In the genomic region with DNA sequence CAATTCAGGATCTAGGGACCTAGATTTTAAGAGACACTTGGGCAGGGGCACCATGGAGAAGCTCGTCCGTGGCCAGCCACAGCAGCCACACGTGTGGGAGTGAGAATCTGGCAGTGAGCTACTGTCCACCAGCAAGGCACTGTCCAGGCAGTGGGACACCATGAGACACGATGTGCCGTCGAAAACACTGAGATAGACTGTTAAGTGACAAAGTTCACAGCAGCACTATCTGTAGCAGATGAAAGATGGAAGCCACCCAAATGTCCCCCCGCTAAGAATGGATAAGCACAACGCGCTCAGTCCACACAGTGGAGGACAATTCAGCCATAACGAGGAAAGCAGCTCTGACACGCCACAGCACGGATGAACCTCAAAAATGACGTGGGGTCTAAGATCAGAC, we compare ENCODE assay signal across 2 cellular contexts.
TF ChIP-seq lines count a peak whose summit lies in the region.

No MANE protein-coding gene starts in this region.

TF ChIP-seq in HEK293, 187 proteins besides CTCF, POLR2A, EP300 and RAD21:
- no peak for TF ChIP-seq YY1 (tag by site-specific recombination; IDR thresholded peaks at IDR 0.05)
- TF ChIP-seq ZNF549 (tag by site-specific recombination; IDR thresholded peaks at IDR 0.05) = no peak
- no peak for TF ChIP-seq SALL2 (tag by site-specific recombination; IDR thresholded peaks at IDR 0.05; ENCODE audit: borderline replicate concordance)

TF ChIP-seq in WTC11, 78 proteins besides CTCF, POLR2A, EP300 and RAD21:
- TF ChIP-seq GABPB1 (CRISPR knock-in tag; IDR thresholded peaks at IDR 0.05) (no peak), SMAD3 (CRISPR knock-in tag; IDR thresholded peaks at IDR 0.05; ENCODE audit: borderline replicate concordance) (no peak), RELA (CRISPR knock-in tag; IDR thresholded peaks at IDR 0.05; ENCODE audit: borderline replicate concordance) (no peak), RORB (CRISPR knock-in tag; IDR thresholded peaks at IDR 0.05) (no peak), ZNF416 (CRISPR knock-in tag; IDR thresholded peaks at IDR 0.05) (no peak), JUN (CRISPR knock-in tag; IDR thresholded peaks at IDR 0.05) (no peak), ZBTB21 (CRISPR knock-in tag; IDR thresholded peaks at IDR 0.05; ENCODE audit: borderline replicate concordance) (no peak), ATF1 (CRISPR knock-in tag; IDR thresholded peaks at IDR 0.05) (no peak), IRF2 (CRISPR knock-in tag; IDR thresholded peaks at IDR 0.05; ENCODE audit: borderline replicate concordance, low read depth) (no peak), ZNF396 (CRISPR knock-in tag; IDR thresholded peaks at IDR 0.05; ENCODE audit: borderline replicate concordance) (no peak), ZNF219 (CRISPR knock-in tag; IDR thresholded peaks at IDR 0.05; ENCODE audit: borderline replicate concordance) (no peak), NFATC4 (CRISPR knock-in tag; IDR thresholded peaks at IDR 0.05) (no peak)
- TF ChIP-seq, protein P1, sequence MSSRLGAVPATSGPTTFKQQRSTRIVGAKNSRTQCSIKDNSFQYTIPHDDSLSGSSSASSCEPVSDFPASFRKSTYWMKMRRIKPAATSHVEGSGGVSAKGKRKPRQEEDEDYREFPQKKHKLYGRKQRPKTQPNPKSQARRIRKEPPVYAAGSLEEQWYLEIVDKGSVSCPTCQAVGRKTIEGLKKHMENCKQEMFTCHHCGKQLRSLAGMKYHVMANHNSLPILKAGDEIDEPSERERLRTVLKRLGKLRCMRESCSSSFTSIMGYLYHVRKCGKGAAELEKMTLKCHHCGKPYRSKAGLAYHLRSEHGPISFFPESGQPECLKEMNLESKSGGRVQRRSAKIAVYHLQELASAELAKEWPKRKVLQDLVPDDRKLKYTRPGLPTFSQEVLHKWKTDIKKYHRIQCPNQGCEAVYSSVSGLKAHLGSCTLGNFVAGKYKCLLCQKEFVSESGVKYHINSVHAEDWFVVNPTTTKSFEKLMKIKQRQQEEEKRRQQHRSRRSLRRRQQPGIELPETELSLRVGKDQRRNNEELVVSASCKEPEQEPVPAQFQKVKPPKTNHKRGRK (CRISPR knock-in tag; IDR thresholded peaks at IDR 0.05; ENCODE audit: borderline replicate concordance) = no peak
- TF ChIP-seq, protein P2, sequence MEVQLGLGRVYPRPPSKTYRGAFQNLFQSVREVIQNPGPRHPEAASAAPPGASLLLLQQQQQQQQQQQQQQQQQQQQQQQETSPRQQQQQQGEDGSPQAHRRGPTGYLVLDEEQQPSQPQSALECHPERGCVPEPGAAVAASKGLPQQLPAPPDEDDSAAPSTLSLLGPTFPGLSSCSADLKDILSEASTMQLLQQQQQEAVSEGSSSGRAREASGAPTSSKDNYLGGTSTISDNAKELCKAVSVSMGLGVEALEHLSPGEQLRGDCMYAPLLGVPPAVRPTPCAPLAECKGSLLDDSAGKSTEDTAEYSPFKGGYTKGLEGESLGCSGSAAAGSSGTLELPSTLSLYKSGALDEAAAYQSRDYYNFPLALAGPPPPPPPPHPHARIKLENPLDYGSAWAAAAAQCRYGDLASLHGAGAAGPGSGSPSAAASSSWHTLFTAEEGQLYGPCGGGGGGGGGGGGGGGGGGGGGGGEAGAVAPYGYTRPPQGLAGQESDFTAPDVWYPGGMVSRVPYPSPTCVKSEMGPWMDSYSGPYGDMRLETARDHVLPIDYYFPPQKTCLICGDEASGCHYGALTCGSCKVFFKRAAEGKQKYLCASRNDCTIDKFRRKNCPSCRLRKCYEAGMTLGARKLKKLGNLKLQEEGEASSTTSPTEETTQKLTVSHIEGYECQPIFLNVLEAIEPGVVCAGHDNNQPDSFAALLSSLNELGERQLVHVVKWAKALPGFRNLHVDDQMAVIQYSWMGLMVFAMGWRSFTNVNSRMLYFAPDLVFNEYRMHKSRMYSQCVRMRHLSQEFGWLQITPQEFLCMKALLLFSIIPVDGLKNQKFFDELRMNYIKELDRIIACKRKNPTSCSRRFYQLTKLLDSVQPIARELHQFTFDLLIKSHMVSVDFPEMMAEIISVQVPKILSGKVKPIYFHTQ (CRISPR knock-in tag; IDR thresholded peaks at IDR 0.05) = no peak
- TF ChIP-seq, protein P3, sequence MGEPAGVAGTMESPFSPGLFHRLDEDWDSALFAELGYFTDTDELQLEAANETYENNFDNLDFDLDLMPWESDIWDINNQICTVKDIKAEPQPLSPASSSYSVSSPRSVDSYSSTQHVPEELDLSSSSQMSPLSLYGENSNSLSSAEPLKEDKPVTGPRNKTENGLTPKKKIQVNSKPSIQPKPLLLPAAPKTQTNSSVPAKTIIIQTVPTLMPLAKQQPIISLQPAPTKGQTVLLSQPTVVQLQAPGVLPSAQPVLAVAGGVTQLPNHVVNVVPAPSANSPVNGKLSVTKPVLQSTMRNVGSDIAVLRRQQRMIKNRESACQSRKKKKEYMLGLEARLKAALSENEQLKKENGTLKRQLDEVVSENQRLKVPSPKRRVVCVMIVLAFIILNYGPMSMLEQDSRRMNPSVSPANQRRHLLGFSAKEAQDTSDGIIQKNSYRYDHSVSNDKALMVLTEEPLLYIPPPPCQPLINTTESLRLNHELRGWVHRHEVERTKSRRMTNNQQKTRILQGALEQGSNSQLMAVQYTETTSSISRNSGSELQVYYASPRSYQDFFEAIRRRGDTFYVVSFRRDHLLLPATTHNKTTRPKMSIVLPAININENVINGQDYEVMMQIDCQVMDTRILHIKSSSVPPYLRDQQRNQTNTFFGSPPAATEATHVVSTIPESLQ (CRISPR knock-in tag; IDR thresholded peaks at IDR 0.05) = no peak
- TF ChIP-seq, protein P4, sequence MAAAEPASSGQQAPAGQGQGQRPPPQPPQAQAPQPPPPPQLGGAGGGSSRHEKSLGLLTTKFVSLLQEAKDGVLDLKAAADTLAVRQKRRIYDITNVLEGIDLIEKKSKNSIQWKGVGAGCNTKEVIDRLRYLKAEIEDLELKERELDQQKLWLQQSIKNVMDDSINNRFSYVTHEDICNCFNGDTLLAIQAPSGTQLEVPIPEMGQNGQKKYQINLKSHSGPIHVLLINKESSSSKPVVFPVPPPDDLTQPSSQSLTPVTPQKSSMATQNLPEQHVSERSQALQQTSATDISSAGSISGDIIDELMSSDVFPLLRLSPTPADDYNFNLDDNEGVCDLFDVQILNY (CRISPR knock-in tag; IDR thresholded peaks at IDR 0.05) = no peak
- TF ChIP-seq, protein P5, sequence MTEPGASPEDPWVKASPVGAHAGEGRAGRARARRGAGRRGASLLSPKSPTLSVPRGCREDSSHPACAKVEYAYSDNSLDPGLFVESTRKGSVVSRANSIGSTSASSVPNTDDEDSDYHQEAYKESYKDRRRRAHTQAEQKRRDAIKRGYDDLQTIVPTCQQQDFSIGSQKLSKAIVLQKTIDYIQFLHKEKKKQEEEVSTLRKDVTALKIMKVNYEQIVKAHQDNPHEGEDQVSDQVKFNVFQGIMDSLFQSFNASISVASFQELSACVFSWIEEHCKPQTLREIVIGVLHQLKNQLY (CRISPR knock-in tag; IDR thresholded peaks at IDR 0.05) = no peak
- TF ChIP-seq, protein P6, sequence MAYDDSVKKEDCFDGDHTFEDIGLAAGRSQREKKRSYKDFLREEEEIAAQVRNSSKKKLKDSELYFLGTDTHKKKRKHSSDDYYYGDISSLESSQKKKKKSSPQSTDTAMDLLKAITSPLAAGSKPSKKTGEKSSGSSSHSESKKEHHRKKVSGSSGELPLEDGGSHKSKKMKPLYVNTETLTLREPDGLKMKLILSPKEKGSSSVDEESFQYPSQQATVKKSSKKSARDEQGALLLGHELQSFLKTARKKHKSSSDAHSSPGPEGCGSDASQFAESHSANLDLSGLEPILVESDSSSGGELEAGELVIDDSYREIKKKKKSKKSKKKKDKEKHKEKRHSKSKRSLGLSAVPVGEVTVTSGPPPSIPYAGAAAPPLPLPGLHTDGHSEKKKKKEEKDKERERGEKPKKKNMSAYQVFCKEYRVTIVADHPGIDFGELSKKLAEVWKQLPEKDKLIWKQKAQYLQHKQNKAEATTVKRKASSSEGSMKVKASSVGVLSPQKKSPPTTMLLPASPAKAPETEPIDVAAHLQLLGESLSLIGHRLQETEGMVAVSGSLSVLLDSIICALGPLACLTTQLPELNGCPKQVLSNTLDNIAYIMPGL (CRISPR knock-in tag; IDR thresholded peaks at IDR 0.05) = no peak
